Comparison of ENCODE assay signal across 17 cellular contexts in genomic region chr3:171419457-171419856, GRCh38. TPM values are rescaled to one million over a fixed set of nuclear protein-coding genes. Genes with fewer than 3 reads are reported as not detected.
A peak's percentile ranks its signal among the peaks of the same experiment; 100 is the strongest.
DNase-seq lines count a peak whose midpoint lies in the region; ATAC-seq and TF ChIP-seq lines count a peak whose summit lies in the region.
"Had no signal": no experiment of that assay in that cellular context is flagged by ENCODE, and none has a peak within 500 bp of the region (broad histone marks: within the 10 kb centered on the region; RNA-seq: fewer than 3 reads in every experiment).

No MANE protein-coding gene starts in this region.

- DNase-seq in left ventricle myocardium inferior (no peak), heart right ventricle (no peak), caudate nucleus (lab: John Stamatoyannopoulos, UW) (peak in 26 of 61 donors; percentile 9 to 69 (median 28)), iris pigment epithelial cell (ENCODE audit: low read depth) (peak; percentile 31), substantia nigra (lab: John Stamatoyannopoulos, UW) (peak in 11 of 49 donors; percentile 2 to 32 (median 6)), GM10248 (ENCODE audit: extremely low spot score) (no peak), GF-D8 (lab: John Stamatoyannopoulos, UW) (no peak)
- DNase-seq in activated CD4-positive, alpha-beta memory T cell treated with anti-CD3 and anti-CD28 coated beads for 36 hours, result no peak
- DNase-seq: 8988T, COR-L47, DMS 273 treated with DMSO at 0.1 percent for 48 hours, DND-41, MM.1S, NCI-H1092, NCI-H510A treated with DMSO at 0.1 percent for 48 hours, SHP77 treated with DMSO at 0.1 percent for 48 hours had no signal

- H3K27me3 Mint-ChIP-seq in activated CD4-positive, alpha-beta memory T cell treated with anti-CD3 and anti-CD28 coated beads for 36 hours, result no peaks in the 10 kb centered on the region
- H3K27me3 Mint-ChIP-seq: B cell had no signal

- POLR2A ChIA-PET in GM10248 (lab: Yijun Ruan, JAX), result no interaction called here
- POLR2A ChIA-PET in activated CD4-positive, alpha-beta memory T cell treated with anti-CD3 and anti-CD28 coated beads for 36 hours (lab: Charles Lee), result no interaction called here

- no peaks in the 10 kb centered on the region for H3K27me3 ChIP-seq in left ventricle myocardium inferior (ENCODE audit: low read depth)
- H3K27me3 ChIP-seq in heart right ventricle, result no peaks in the 10 kb centered on the region

- H3K4me3 ChIP-seq in left ventricle myocardium inferior (no peak overlapping the region), heart right ventricle (no peak overlapping the region)

- intact Hi-C loops in left ventricle myocardium inferior (cut with micrococcal nuclease), result no loop called here
- intact Hi-C loops in heart right ventricle (cut with DNase I), result loop anchor here in 1 of 10 donors (5.0 kb wide), 1 partner anchor 33 kb away; no protein-coding TSS in a partner anchor
- intact Hi-C loops in activated CD4-positive, alpha-beta memory T cell treated with anti-CD3 and anti-CD28 coated beads for 36 hours (cut with micrococcal nuclease), result no loop called here

- CTCF ChIA-PET in GM10248 (lab: Yijun Ruan, JAX), result interaction anchor here (2.3 to 3.2 kb wide), 3 partner anchors 9 to 16 kb away, joined by 8 to 12 read pairs (median 9); no protein-coding TSS in a partner anchor
- CTCF ChIA-PET in activated CD4-positive, alpha-beta memory T cell treated with anti-CD3 and anti-CD28 coated beads for 36 hours (lab: Charles Lee), result no interaction called here

- peaks cover 40% of the 10 kb centered on the region for H3K4me1 Mint-ChIP-seq in activated CD4-positive, alpha-beta memory T cell treated with anti-CD3 and anti-CD28 coated beads for 36 hours (ENCODE audit: low read depth)
- H3K4me1 Mint-ChIP-seq: B cell had no signal

- H3K4me3 Mint-ChIP-seq in activated CD4-positive, alpha-beta memory T cell treated with anti-CD3 and anti-CD28 coated beads for 36 hours, result no peak overlapping the region
- H3K4me3 Mint-ChIP-seq: B cell had no signal

- TF ChIP-seq CTCF in left ventricle myocardium inferior (IDR thresholded peaks at IDR 0.05; ENCODE audit: borderline replicate concordance) (no peak), heart right ventricle (IDR thresholded peaks at IDR 0.05) (no peak), GM10248 (IDR thresholded peaks at IDR 0.05; ENCODE audit: control extremely low read depth, extremely low read depth, low read depth, missing control alignments) (no peak)

- H3K27ac ChIP-seq in left ventricle myocardium inferior (replicated peaks), result peak overlapping the region; percentile 32
- no peak overlapping the region for H3K27ac ChIP-seq in heart right ventricle
- peak overlapping the region; percentile 81 for H3K27ac ChIP-seq in caudate nucleus (ENCODE audit: low read depth, low read length)
- H3K27ac ChIP-seq in substantia nigra (ENCODE audit: low read depth, low read length, poor library complexity, severe bottlenecking), result peak overlapping the region; percentile 44

- 65% methylated on average over 3 of the region's 3 CpGs for WGBS in heart right ventricle, 2 donors

- H3K9me3 ChIP-seq in left ventricle myocardium inferior (replicated peaks) (no peaks in the 10 kb centered on the region), heart right ventricle (peaks cover 0 to 3% (median 0%) of the 10 kb centered on the region in 11 donors)

- no peak overlapping the region for H3K27ac Mint-ChIP-seq in activated CD4-positive, alpha-beta memory T cell treated with anti-CD3 and anti-CD28 coated beads for 36 hours
- H3K27ac Mint-ChIP-seq: B cell had no signal

- H3K36me3 ChIP-seq in left ventricle myocardium inferior (no peaks in the 10 kb centered on the region), heart right ventricle (no peaks in the 10 kb centered on the region)

- peaks cover 6% of the 10 kb centered on the region for H3K36me3 Mint-ChIP-seq in activated CD4-positive, alpha-beta memory T cell treated with anti-CD3 and anti-CD28 coated beads for 36 hours

- H3K4me1 ChIP-seq in left ventricle myocardium inferior (peaks cover 53% of the 10 kb centered on the region), heart right ventricle (peaks cover 0 to 49% (median 33%) of the 10 kb centered on the region in 9 donors)

- ATAC-seq in heart right ventricle, result no peak

- peaks cover 5% of the 10 kb centered on the region for H3K9me3 Mint-ChIP-seq in activated CD4-positive, alpha-beta memory T cell treated with anti-CD3 and anti-CD28 coated beads for 36 hours

RNA-seq across cellular contexts. Expression of gene TNIK, which starts 40.7 kb away (rescaled TPM):
- total RNA-seq in left ventricle myocardium inferior (28.6 TPM), heart right ventricle (10 to 100 TPM; 20.5 to 51.9 (median 38.8) TPM)
- polyA plus RNA-seq in heart right ventricle, result 10 to 100 TPM in 1 of 2 donors, 1 to 10 TPM in 1; 9.3 to 10.0 TPM
- total RNA-seq in activated CD4-positive, alpha-beta memory T cell treated with anti-CD3 and anti-CD28 coated beads for 36 hours, result 10 to 100 TPM; 22.4 to 27.1 TPM

Comparison
In these comparisons a context has a peak if more than half of its experiments do, and no peak if none do; other contexts are left out.
1. H3K27ac ChIP-seq: peak in left ventricle myocardium inferior (single experiment), caudate nucleus (single experiment) and substantia nigra (single experiment); none in heart right ventricle (0 of 10).